In genomic region chr19:45630463-45630862, GRCh38 we compare ENCODE assay signal across 11 cellular contexts. TPM values are rescaled to one million over a fixed set of nuclear protein-coding genes. Genes with fewer than 3 reads are reported as not detected.
DNase-seq lines count a peak whose midpoint lies in the region; ATAC-seq, FAIRE-seq and TF ChIP-seq lines count a peak whose summit lies in the region.
"Had no signal": no experiment of that assay in that cellular context is flagged by ENCODE, and none has a peak within 500 bp of the region (broad histone marks: within the 10 kb centered on the region; RNA-seq: fewer than 3 reads in every experiment).

No MANE protein-coding gene starts in this region.

- DNase-seq in AG08395 (ENCODE audit: low spot score) (peak; percentile 87), GM23338 (ENCODE audit: low spot score) (peak; percentile 71), RWPE2 (ENCODE audit: low spot score) (no peak), fibroblast of the aortic adventitia (ENCODE audit: low read depth) (peak; percentile 95), globus pallidus (ENCODE audit: low spot score) (no peak), D721Med (ENCODE audit: insufficient read length, low spot score) (no peak), gastrocnemius medialis (no peak), DMS 273 treated with DMSO at 0.1 percent for 48 hours (lab: John Stamatoyannopoulos, UW) (no peak)
- DNase-seq: activated CD4-positive, alpha-beta T cell treated with anti-CD3 and anti-CD28 coated beads, Interleukin-2, amount 50 U/mL, for 4 hours; NCI-H2107; psoas muscle had no signal

- H3K4me3 ChIP-seq in GM23338 (no peak overlapping the region), RWPE2 (ENCODE audit: severe bottlenecking) (no peak overlapping the region), fibroblast of the aortic adventitia (ENCODE audit: low read depth, low read length) (no peak overlapping the region), gastrocnemius medialis (no peak overlapping the region)
- H3K4me3 ChIP-seq: psoas muscle had no signal

- TF ChIP-seq POLR2A in gastrocnemius medialis (IDR thresholded peaks at IDR 0.05) = no peak

- ATAC-seq in GM23338 = no peak; the same call in 2 of the 3 replicates
- ATAC-seq in RWPE2 (ENCODE audit: low read depth) = peak; percentile 84
- ATAC-seq in gastrocnemius medialis = no peak

- H3K79me2 ChIP-seq in GM23338 (replicated peaks; ENCODE audit: insufficient read depth) = no peaks in the 10 kb centered on the region

- no peaks in the 10 kb centered on the region for H3K9me3 Mint-ChIP-seq in GM23338

- FAIRE-seq in D721Med (lab: Jason Lieb, UNC) = no peak

- no peak overlapping the region; the same call in 1 of the 2 replicates for H3K27ac Mint-ChIP-seq in GM23338

- peaks cover 7% of the 10 kb centered on the region; the same call in 1 of the 2 replicates for H3F3A ChIP-seq in GM23338 (replicated peaks; ENCODE audit: low read depth)

- intact Hi-C loops in gastrocnemius medialis (cut with DNase I; ENCODE audit: low total_unique reads) = no loop called here

- peaks cover 16% of the 10 kb centered on the region for H3K27me3 Mint-ChIP-seq in GM23338 (ENCODE audit: insufficient read depth, low read depth, poor library complexity)

- no peaks in the 10 kb centered on the region for H3K27me3 ChIP-seq in GM23338 (ENCODE audit: insufficient read depth)
- H3K27me3 ChIP-seq in RWPE2 (ENCODE audit: insufficient read depth, poor library complexity, severe bottlenecking) = no peaks in the 10 kb centered on the region
- no peaks in the 10 kb centered on the region for H3K27me3 ChIP-seq in gastrocnemius medialis

- no peak overlapping the region for H3K4me3 Mint-ChIP-seq in GM23338

- H3K36me3 Mint-ChIP-seq in GM23338 (ENCODE audit: low read depth) = peaks cover 5% of the 10 kb centered on the region; the same call in 2 of the 3 replicates

- no peaks in the 10 kb centered on the region for H3K36me3 ChIP-seq in GM23338 (ENCODE audit: insufficient read depth)
- peaks cover 44% of the 10 kb centered on the region for H3K36me3 ChIP-seq in RWPE2 (ENCODE audit: low read depth)
- H3K36me3 ChIP-seq in gastrocnemius medialis = no peaks in the 10 kb centered on the region

- H3K4me1 Mint-ChIP-seq in GM23338 = peaks cover 22% of the 10 kb centered on the region

- H3K27ac ChIP-seq in GM23338 (ENCODE audit: low read depth) (peak overlapping the region; percentile 83; the same call in 1 of the 2 replicates), RWPE2 (ENCODE audit: poor library complexity, severe bottlenecking) (peak overlapping the region; percentile 96), gastrocnemius medialis (no peak overlapping the region)
- H3K27ac ChIP-seq: psoas muscle had no signal

- TF ChIP-seq CTCF in GM23338 (conservative IDR thresholded peaks at IDR 0.05; ENCODE audit: low read depth in 2 of 2) (no peak), RWPE2 (IDR thresholded peaks at IDR 0.05; ENCODE audit: poor library complexity, severe bottlenecking) (no peak), fibroblast of the aortic adventitia (IDR thresholded peaks at IDR 0.05; ENCODE audit: insufficient read depth, low read length) (no peak), D721Med (IDR thresholded peaks at IDR 0.05; ENCODE audit: insufficient read depth, missing control alignments) (no peak), gastrocnemius medialis (IDR thresholded peaks at IDR 0.05 in 4 of 5, conservative IDR thresholded peaks at IDR 0.05 in 1 of 5) (no peak)

- in situ Hi-C loops in gastrocnemius medialis (cut with MboI; ENCODE audit: low sequenced_read_pairs in 4 of 4) = loop anchor here in 1 of 4 donors (10.0 kb wide), 1 partner anchor 106 kb away; no protein-coding TSS in a partner anchor

- H3K9me3 ChIP-seq in RWPE2 (ENCODE audit: severe bottlenecking) = no peaks in the 10 kb centered on the region
- H3K9me3 ChIP-seq in gastrocnemius medialis = no peaks in the 10 kb centered on the region
- H3K9me3 ChIP-seq: psoas muscle had no signal

- H3K4me1 ChIP-seq in GM23338 (ENCODE audit: insufficient read depth) (peaks cover 5% of the 10 kb centered on the region), RWPE2 (ENCODE audit: insufficient read depth, poor library complexity, severe bottlenecking) (peaks cover 25% of the 10 kb centered on the region), gastrocnemius medialis (no peaks in the 10 kb centered on the region)
- H3K4me1 ChIP-seq: psoas muscle had no signal

- H2AFZ ChIP-seq in GM23338 = no peak overlapping the region

- H3K9me2 ChIP-seq in GM23338 (ENCODE audit: insufficient read depth) = no peaks in the 10 kb centered on the region

- H3K4me2 ChIP-seq in GM23338 = no peak overlapping the region

- H4K20me1 ChIP-seq in GM23338 (replicated peaks; ENCODE audit: insufficient read depth) = no peaks in the 10 kb centered on the region

TF ChIP-seq in GM23338, 12 proteins besides CTCF, POLR2A, EP300 and RAD21:
- TF ChIP-seq STAT1 (IDR thresholded peaks at IDR 0.05; ENCODE audit: unreplicated experiment) (no peak), POLR2AphosphoS5 (IDR thresholded peaks at IDR 0.05; ENCODE audit: low read depth) (no peak)
- TF ChIP-seq, protein P1, sequence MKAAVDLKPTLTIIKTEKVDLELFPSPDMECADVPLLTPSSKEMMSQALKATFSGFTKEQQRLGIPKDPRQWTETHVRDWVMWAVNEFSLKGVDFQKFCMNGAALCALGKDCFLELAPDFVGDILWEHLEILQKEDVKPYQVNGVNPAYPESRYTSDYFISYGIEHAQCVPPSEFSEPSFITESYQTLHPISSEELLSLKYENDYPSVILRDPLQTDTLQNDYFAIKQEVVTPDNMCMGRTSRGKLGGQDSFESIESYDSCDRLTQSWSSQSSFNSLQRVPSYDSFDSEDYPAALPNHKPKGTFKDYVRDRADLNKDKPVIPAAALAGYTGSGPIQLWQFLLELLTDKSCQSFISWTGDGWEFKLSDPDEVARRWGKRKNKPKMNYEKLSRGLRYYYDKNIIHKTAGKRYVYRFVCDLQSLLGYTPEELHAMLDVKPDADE (IDR thresholded peaks at IDR 0.05) = no peak

RNA-seq across cellular contexts. Expression of gene EML2, which starts 8.7 kb away (rescaled TPM):
- total RNA-seq in GM23338 (2014; rRNA removed; shearing (Covaris generic)) = 28.9 and 33.9 TPM in 2 replicates
- 7.1 and 8.0 TPM in 2 replicates for polyA plus RNA-seq in GM23338 (2016; fragmentation: Nextera tagmentation; extraction: Ambion mirVana)
- total RNA-seq in fibroblast of the aortic adventitia (ENCODE audit: low replicate concordance) (9.9 and 23.4 TPM in 2 replicates), gastrocnemius medialis (1 to 10 TPM; 3.0 to 6.7 (median 4.8) TPM)

RNA-seq across cellular contexts. Expression of gene GPR4, which starts 28.5 kb away (rescaled TPM):
- 0.14 and 0.35 TPM in 2 replicates for total RNA-seq in GM23338 (2014; rRNA removed; shearing (Covaris generic))
- 0.06 and 0.59 TPM in 2 replicates for polyA plus RNA-seq in GM23338 (2016; fragmentation: Nextera tagmentation; extraction: Ambion mirVana)
- 0.16 TPM in 1 of 2 replicates, not detected in the other for total RNA-seq in fibroblast of the aortic adventitia (ENCODE audit: low replicate concordance)
- total RNA-seq in gastrocnemius medialis = 1 to 10 TPM in 3 of 4 donors, under 1 TPM in 1; 0.46 to 4.2 (median 2.2) TPM

RNA-seq across cellular contexts. Expression of gene GIPR, which starts 37.6 kb away (rescaled TPM):
- 0.19 and 0.42 TPM in 2 replicates for total RNA-seq in GM23338 (2014; rRNA removed; shearing (Covaris generic))
- polyA plus RNA-seq in GM23338 (2016; fragmentation: Nextera tagmentation; extraction: Ambion mirVana) = 1.2 and 1.4 TPM in 2 replicates
- total RNA-seq in fibroblast of the aortic adventitia (ENCODE audit: low replicate concordance) (0.57 TPM in 1 of 2 replicates, not detected in the other), gastrocnemius medialis (not detected)
- total RNA-seq: psoas muscle had no signal

RNA-seq across cellular contexts. Expression of gene OPA3, which starts 45.9 kb away (rescaled TPM):
- total RNA-seq in GM23338 (2014; rRNA removed; shearing (Covaris generic)) = 13.5 and 14.5 TPM in 2 replicates
- polyA plus RNA-seq in GM23338 (2016; fragmentation: Nextera tagmentation; extraction: Ambion mirVana) = 9.1 and 11.5 TPM in 2 replicates
- total RNA-seq in fibroblast of the aortic adventitia (ENCODE audit: low replicate concordance) = 8.8 and 9.6 TPM in 2 replicates
- 10 to 100 TPM; 14.8 to 32.5 (median 20.3) TPM for total RNA-seq in gastrocnemius medialis

Comparison
In these comparisons a context has a peak if more than half of its experiments do, and no peak if none do; other contexts are left out.
1. DNase-seq: peak in AG08395 (single experiment), GM23338 (single experiment) and fibroblast of the aortic adventitia (single experiment); none in RWPE2 (single experiment), globus pallidus (single experiment), D721Med (single experiment), gastrocnemius medialis (0 of 2) and DMS 273 treated with DMSO at 0.1 percent for 48 hours (single experiment).
2. H3K27ac ChIP-seq: peak in GM23338 (single experiment) and RWPE2 (single experiment); none in gastrocnemius medialis (0 of 4).